8 cellular contexts compared by ENCODE assay signal in the genomic region with DNA sequence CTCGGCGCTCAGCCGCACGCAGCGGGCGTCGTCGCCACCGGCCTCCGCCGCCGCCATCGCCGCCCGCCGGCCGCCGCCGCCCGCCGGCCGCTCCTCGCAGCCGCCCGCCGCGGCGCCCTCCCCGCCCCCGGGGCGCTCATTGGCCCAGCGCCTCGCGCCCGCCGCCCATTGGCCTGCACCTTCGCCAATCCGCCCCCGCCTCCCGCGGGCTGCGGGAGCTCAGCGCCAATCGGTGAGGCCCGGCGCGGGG. TPM values are rescaled to one million over a fixed set of nuclear protein-coding genes. Genes with fewer than 3 reads are reported as not detected.
DNase-seq lines count a peak whose midpoint lies in the region; ATAC-seq, FAIRE-seq and TF ChIP-seq lines count a peak whose summit lies in the region.

A gene with protein sequence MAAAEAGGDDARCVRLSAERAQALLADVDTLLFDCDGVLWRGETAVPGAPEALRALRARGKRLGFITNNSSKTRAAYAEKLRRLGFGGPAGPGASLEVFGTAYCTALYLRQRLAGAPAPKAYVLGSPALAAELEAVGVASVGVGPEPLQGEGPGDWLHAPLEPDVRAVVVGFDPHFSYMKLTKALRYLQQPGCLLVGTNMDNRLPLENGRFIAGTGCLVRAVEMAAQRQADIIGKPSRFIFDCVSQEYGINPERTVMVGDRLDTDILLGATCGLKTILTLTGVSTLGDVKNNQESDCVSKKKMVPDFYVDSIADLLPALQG (minus strand): TSS at position 120 of the 250 bp plus-strand sequence. CDS start 63 bp downstream, at position 57.

- TF ChIP-seq CTCF in AG04449 (IDR thresholded peaks at IDR 0.05; ENCODE audit: insufficient read depth, low read length, missing control alignments) (no peak), KMS-11 (conservative IDR thresholded peaks at IDR 0.05; ENCODE audit: low read depth, low read length) (no peak)

- H4K20me1 ChIP-seq in KMS-11 (ENCODE audit: insufficient read depth), result no peaks in the 10 kb centered on the region

- peak within 1 kb of the TSS; percentile 98 for H3K4me2 ChIP-seq in KMS-11

- peak within 1 kb of the TSS; percentile 71 for H3K4me3 ChIP-seq in AG04449 (ENCODE audit: low read depth, low read length)
- H3K4me3 ChIP-seq in KMS-11 (IDR thresholded peaks at IDR 0.05; ENCODE audit: insufficient read depth, low read depth, low read length), result no peak within 1 kb of the TSS

- DNase-seq in AG04449 (ENCODE audit: low read depth, low spot score) (no peak), mesenteric fat pad (ENCODE audit: low spot score) (no peak), urothelium cell line (ENCODE audit: low spot score) (no peak), NCI-H1694 (lab: John Stamatoyannopoulos, UW) (no peak), NCI-H526 treated with DMSO at 0.1 percent for 48 hours (lab: John Stamatoyannopoulos, UW) (no peak)

- peak; percentile 75 for ATAC-seq in GM21360 (IDR thresholded peaks at IDR 0.05; ENCODE audit: unreplicated experiment)

- peak within 1 kb of the TSS; percentile 83 for H3K9ac ChIP-seq in KMS-11

- POLR2A ChIA-PET in AG04449 (lab: Yijun Ruan, JAX), result interaction anchor here (0.8 to 2.6 kb wide), 4 partner anchors 9 to 60 kb away, joined by 6 to 13 read pairs (median 6); a partner anchor contains a TSS

- H3K4me1 ChIP-seq in KMS-11 (ENCODE audit: low read depth, poor library complexity, severe bottlenecking), result peaks cover 14% of the 10 kb centered on the region

- H3K27me3 ChIP-seq in KMS-11 (ENCODE audit: insufficient read depth, low read depth), result no peaks in the 10 kb centered on the region

- peak; percentile 93 for FAIRE-seq in urothelium cell line (lab: Jason Lieb, UNC)

- H3K27ac ChIP-seq in KMS-11 (peak within 1 kb of the TSS; percentile 79), cingulate gyrus (ENCODE audit: low read depth, low read length) (peak within 1 kb of the TSS; percentile 86)

- H2AFZ ChIP-seq in KMS-11 (ENCODE audit: low read depth), result peak within 1 kb of the TSS; percentile 74

- CTCF ChIA-PET in AG04449 (lab: Yijun Ruan, JAX), result interaction anchor here (0.9 kb wide), 1 partner anchor 287 kb away, joined by 3 read pairs; no protein-coding TSS in a partner anchor

- peaks cover 15% of the 10 kb centered on the region for H3K79me2 ChIP-seq in KMS-11 (ENCODE audit: insufficient read depth, low read depth)

- no peaks in the 10 kb centered on the region for H3K36me3 ChIP-seq in KMS-11 (ENCODE audit: insufficient read depth)

RNA-seq across cellular contexts. Expression of the gene that starts here (rescaled TPM):
- 11.8 TPM for total RNA-seq in mesenteric fat pad
